15 cellular contexts compared by ENCODE assay signal in genomic region chr2:168459256-168459655, GRCh38.
"Had no signal": no experiment of that assay in that cellular context is flagged by ENCODE, and none has a peak within 500 bp of the region (broad histone marks: within the 10 kb centered on the region; RNA-seq: fewer than 3 reads in every experiment).

No MANE protein-coding gene starts in this region.

- ATAC-seq: activated T-helper 17 cell treated with anti-CD3 and anti-CD28 coated beads, Interleukin-2, amount 50 U/mL, for 72 hours; heart left ventricle; natural killer cell had no signal

- H3K4me3 Mint-ChIP-seq: activated CD4-positive, alpha-beta T cell treated with anti-CD3 and anti-CD28 coated beads, Interleukin-2, amount 10 ng/mL, durations not matched to agents 7 days and 5 days; activated naive CD4-positive, alpha-beta T cell treated with anti-CD3 and anti-CD28 coated beads for 36 hours; activated T-helper 17 cell treated with anti-CD3 and anti-CD28 coated beads, Interleukin-2, amount 50 U/mL, for 72 hours; natural killer cell had no signal

- H3K27ac Mint-ChIP-seq: activated CD4-positive, alpha-beta T cell treated with anti-CD3 and anti-CD28 coated beads, Interleukin-2, amount 10 ng/mL, durations not matched to agents 7 days and 5 days; activated naive CD4-positive, alpha-beta T cell treated with anti-CD3 and anti-CD28 coated beads for 36 hours; activated T-helper 17 cell treated with anti-CD3 and anti-CD28 coated beads, Interleukin-2, amount 50 U/mL, for 72 hours had no signal

- DNase-seq: activated CD4-positive, alpha-beta T cell treated with anti-CD3 and anti-CD28 coated beads, Interleukin-2, amount 10 ng/mL, durations not matched to agents 7 days and 5 days; activated CD4-positive, CD25-positive, alpha-beta regulatory T cell; activated CD8-positive, alpha-beta memory T cell treated with anti-CD3 and anti-CD28 coated beads for 24 hours; activated naive CD4-positive, alpha-beta T cell treated with anti-CD3 and anti-CD28 coated beads for 36 hours; amniotic stem cell; brain microvascular endothelial cell; foreskin melanocyte; heart left ventricle; islet precursor cell; natural killer cell; stimulated activated CD4-positive, alpha-beta T cell treated with anti-CD3 and anti-CD28 coated beads, Interleukin-2, amount 100 ng/mL, for 48 hours; stimulated activated naive CD4-positive, alpha-beta T cell treated with Interleukin-2 at 50 U/mL for 16 hours; upper lobe of left lung had no signal

- H3K36me3 Mint-ChIP-seq: natural killer cell had no signal

- H3K9me3 ChIP-seq: upper lobe of left lung had no signal

- H3K36me3 ChIP-seq: brain microvascular endothelial cell, heart left ventricle, upper lobe of left lung had no signal

- H3K27me3 ChIP-seq: brain microvascular endothelial cell, heart left ventricle, upper lobe of left lung had no signal

- H3K9me3 Mint-ChIP-seq: activated CD4-positive, alpha-beta T cell treated with anti-CD3 and anti-CD28 coated beads, Interleukin-2, amount 10 ng/mL, durations not matched to agents 7 days and 5 days; activated naive CD4-positive, alpha-beta T cell treated with anti-CD3 and anti-CD28 coated beads for 36 hours; activated T-helper 17 cell treated with anti-CD3 and anti-CD28 coated beads, Interleukin-2, amount 50 U/mL, for 72 hours; natural killer cell had no signal

- H3K4me3 ChIP-seq: upper lobe of left lung had no signal

- H3K27me3 Mint-ChIP-seq: activated CD4-positive, alpha-beta T cell treated with anti-CD3 and anti-CD28 coated beads, Interleukin-2, amount 10 ng/mL, durations not matched to agents 7 days and 5 days; activated T-helper 17 cell treated with anti-CD3 and anti-CD28 coated beads, Interleukin-2, amount 50 U/mL, for 72 hours had no signal

- H3K27ac ChIP-seq: brain microvascular endothelial cell, upper lobe of left lung had no signal

- FAIRE-seq: endothelial cell of umbilical vein had no signal
